19 cellular contexts compared by ENCODE assay signal in the genomic region with DNA sequence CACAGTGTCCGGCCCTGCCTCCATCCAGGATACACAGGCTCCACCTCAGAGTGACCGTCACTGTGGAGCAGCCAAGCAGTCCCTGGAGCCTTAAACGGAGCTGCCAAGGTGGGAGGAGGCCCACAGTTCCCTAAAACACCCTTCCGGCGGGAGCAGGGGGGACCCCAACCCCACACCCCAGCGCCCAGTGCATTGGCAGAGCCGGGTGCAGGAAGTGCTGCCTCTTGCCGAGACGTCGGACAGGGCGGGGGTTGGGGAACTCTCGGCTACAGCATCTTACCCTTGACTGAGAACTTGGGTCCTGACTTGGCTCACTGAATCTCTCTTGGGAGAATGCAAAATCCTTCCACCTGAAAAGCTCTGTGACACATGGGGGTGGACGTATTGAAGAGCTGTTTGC. TPM values are rescaled to one million over a fixed set of nuclear protein-coding genes. Genes with fewer than 3 reads are reported as not detected.
A peak's percentile ranks its signal among the peaks of the same experiment; 100 is the strongest.
DNase-seq lines count a peak whose midpoint lies in the region; ATAC-seq, FAIRE-seq and TF ChIP-seq lines count a peak whose summit lies in the region.
"Had no signal": no experiment of that assay in that cellular context is flagged by ENCODE, and none has a peak within 500 bp of the region (broad histone marks: within the 10 kb centered on the region; RNA-seq: fewer than 3 reads in every experiment).

No MANE protein-coding gene starts in this region.

- H4K20me1 ChIP-seq in H1 (replicated peaks in 1 of 2; ENCODE audit: control insufficient read depth in 1 of 2, insufficient read depth in 2 of 2, low read length in 2 of 2) (no peaks in the 10 kb centered on the region), osteoblast (ENCODE audit: insufficient read depth, low read length) (no peaks in the 10 kb centered on the region)
- H4K20me1 ChIP-seq: BLaER1 treated with 17β-estradiol and CSF1 and Interleukin-3, amounts not matched to agents 10 nM and 100 nM had no signal

- H3K79me2 ChIP-seq in H1 (ENCODE audit: control insufficient read depth in 1 of 2, insufficient read depth in 2 of 2, low read length in 2 of 2) (no peaks in the 10 kb centered on the region), osteoblast (ENCODE audit: insufficient read depth, low read length) (no peaks in the 10 kb centered on the region)

- no peaks in the 10 kb centered on the region; the same call in 1 of the 2 replicates for H3K27me3 ChIP-seq in H7 (ENCODE audit: control insufficient read depth, insufficient read depth, low read length)
- H3K27me3 ChIP-seq in H1 (replicated peaks in 1 of 4; ENCODE audit: control insufficient read depth in 3 of 4, extremely low read depth in 1 of 4, insufficient read depth in 3 of 4, low read length in 3 of 4): no peaks in the 10 kb centered on the region; a peak in 1 of 7 replicates
- peaks cover 11% of the 10 kb centered on the region for H3K27me3 ChIP-seq in osteoblast (ENCODE audit: insufficient read depth, low read length)
- H3K27me3 ChIP-seq: BLaER1 treated with 17β-estradiol and CSF1 and Interleukin-3, amounts not matched to agents 10 nM and 100 nM had no signal

- no peak overlapping the region for H3K4me2 ChIP-seq in H1 (ENCODE audit: insufficient read depth in 1 of 2, low read depth in 2 of 2, low read length in 2 of 2)
- H3K4me2 ChIP-seq in osteoblast (ENCODE audit: insufficient read depth, low read length): no peak overlapping the region
- H3K4me2 ChIP-seq: A549; BLaER1 treated with 17β-estradiol and CSF1 and Interleukin-3, amounts not matched to agents 10 nM and 100 nM had no signal

- 89% methylated on average over 13 of the region's 13 CpGs; no CpG with 5 or more reads in 1 of the 2 experiments for WGBS in H1 (ENCODE audit: extremely low coverage in 1 of 2, insufficient coverage in 1 of 2, insufficient read length in 1 of 2, insufficient replicate concordance in 2 of 2, low coverage in 1 of 2, low lambda C conversion rate in 2 of 2, missing lambda C conversion rate in 1 of 2), 2 experiments

- no peak overlapping the region for H3K18ac ChIP-seq in H1 (ENCODE audit: extremely low read depth, low read length)

- H2AK5ac ChIP-seq in H1 (ENCODE audit: low read depth, low read length): no peak overlapping the region

- H4K91ac ChIP-seq in H1 (replicated peaks; ENCODE audit: insufficient read length, low read length): no peak overlapping the region

- H2BK20ac ChIP-seq in H1 (ENCODE audit: low read length): no peak overlapping the region

- DNase-seq in H7 (peak; percentile 38), H1 (ENCODE audit: low read depth in 1 of 2, low spot score in 2 of 2) (no peak), osteoblast (ENCODE audit: insufficient read length, low spot score, missing footprints) (peak; percentile 36), HuH-7 (ENCODE audit: low spot score) (no peak)
- DNase-seq: AML-193; Caco-2; Calu3; CD4-positive, alpha-beta T cell; CD8-positive, alpha-beta T cell; DMS79 treated with DMSO at 0.1 percent for 48 hours; GF-D8 had no signal

- H2BK12ac ChIP-seq in H1 (ENCODE audit: low read depth, low read length): no peak overlapping the region

- H2BK120ac ChIP-seq in H1 (replicated peaks; ENCODE audit: low read depth, low read length): no peak overlapping the region

- no peak overlapping the region for H3K14ac ChIP-seq in H1 (ENCODE audit: insufficient read length)

- ATAC-seq in GM18511 (IDR thresholded peaks at IDR 0.05; ENCODE audit: unreplicated experiment): no peak
- ATAC-seq: A549; CD8-positive, alpha-beta T cell had no signal

- H3K9me3 ChIP-seq in H1 (ENCODE audit: insufficient read depth in 2 of 2, low read depth in 1 of 2, low read length in 1 of 2) (no peaks in the 10 kb centered on the region), osteoblast (ENCODE audit: low read depth, low read length) (no peaks in the 10 kb centered on the region)
- H3K9me3 ChIP-seq: A549; BLaER1 treated with 17β-estradiol and CSF1 and Interleukin-3, amounts not matched to agents 10 nM and 100 nM; Caco-2 had no signal

- CTCF ChIA-PET in H1 (lab: Charles Lee; ENCODE audit: partially characterized antibody): interaction anchor here (0.7 to 2.9 kb wide), 5 partner anchors 13 to 157 kb away, joined by 3 to 7 read pairs (median 3); no protein-coding TSS in a partner anchor

- no peak overlapping the region for H3K9ac ChIP-seq in H1 (replicated peaks in 1 of 4; ENCODE audit: extremely low read depth in 1 of 4, low read depth in 3 of 4, low read length in 3 of 4)
- H3K9ac ChIP-seq: BLaER1 treated with 17β-estradiol and CSF1 and Interleukin-3, amounts not matched to agents 10 nM and 100 nM had no signal

- POLR2A ChIA-PET in H1 (lab: Charles Lee; ENCODE audit: partially characterized antibody): no interaction called here

- TF ChIP-seq EP300 in H1 (IDR thresholded peaks at IDR 0.05; ENCODE audit: borderline replicate concordance in 1 of 2, low read depth in 2 of 2, low read length in 2 of 2): no peak

- 0 out of 2 replicates have a peak overlapping the region, but pooled peaks have one; percentile 35 for H2BK5ac ChIP-seq in H1 (ENCODE audit: low read depth, low read length)

- no peak overlapping the region for H3K56ac ChIP-seq in H1 (replicated peaks; ENCODE audit: insufficient read length, low read depth, low read length)

- H3K79me1 ChIP-seq in H1 (ENCODE audit: low read depth, low read length): no peaks in the 10 kb centered on the region

- H3K4me3 ChIP-seq in H7 (ENCODE audit: insufficient read depth, low read depth, low read length) (no peak overlapping the region), H1 (ENCODE audit: extremely low read depth in 1 of 4, insufficient read depth in 2 of 4, low read depth in 3 of 4, low read length in 4 of 4) (no peak overlapping the region), osteoblast (ENCODE audit: insufficient read depth, low read length) (no peak overlapping the region)
- H3K4me3 ChIP-seq: A549; BLaER1 treated with 17β-estradiol and CSF1 and Interleukin-3, amounts not matched to agents 10 nM and 100 nM had no signal

- TF ChIP-seq RAD21 in H1 (IDR thresholded peaks at IDR 0.05 in 1 of 2, conservative IDR thresholded peaks at IDR 0.05 in 1 of 2; ENCODE audit: low read depth in 2 of 2, low read length in 2 of 2): no peak

- H3K36me3 ChIP-seq in H7 (replicated peaks; ENCODE audit: control insufficient read depth, insufficient read depth, low read length) (no peaks in the 10 kb centered on the region), H1 (ENCODE audit: control insufficient read depth in 2 of 4, insufficient read depth in 4 of 4, low read length in 3 of 4) (peaks cover 0 to 3% (median 0%) of the 10 kb centered on the region in 4 experiments; a peak in 1 of 8 replicates), osteoblast (ENCODE audit: insufficient read depth, low read length) (no peaks in the 10 kb centered on the region)
- H3K36me3 ChIP-seq: BLaER1 treated with 17β-estradiol and CSF1 and Interleukin-3, amounts not matched to agents 10 nM and 100 nM had no signal

- H4K5ac ChIP-seq in H1 (ENCODE audit: insufficient read length, low read depth, low read length): no peak overlapping the region

- H3K27ac ChIP-seq in H1 (ENCODE audit: low read depth, low read length) (no peak overlapping the region), osteoblast (ENCODE audit: low read depth, low read length) (no peak overlapping the region)
- H3K27ac ChIP-seq: 22Rv1; A549; BLaER1 treated with 17β-estradiol and CSF1 and Interleukin-3, amounts not matched to agents 10 nM and 100 nM; C4-2B had no signal

- no peak overlapping the region for H4K8ac ChIP-seq in H1 (ENCODE audit: extremely low read depth, insufficient read depth, low read length)

- peaks cover 5% of the 10 kb centered on the region; the same call in 1 of the 2 replicates for H3K23me2 ChIP-seq in H1 (ENCODE audit: low read depth, low read length)

- no peak for TF ChIP-seq CTCF in H1 (IDR thresholded peaks at IDR 0.05; ENCODE audit: control extremely low read depth in 1 of 3, insufficient read depth in 1 of 3, low read depth in 1 of 3, low read length in 3 of 3)
- TF ChIP-seq CTCF in osteoblast (IDR thresholded peaks at IDR 0.05; ENCODE audit: extremely low read depth, low read depth, low read length): no peak

- no peak overlapping the region for H2AFZ ChIP-seq in H1 (ENCODE audit: low read length)
- H2AFZ ChIP-seq in osteoblast (ENCODE audit: low read length): no peak overlapping the region

- no peak for FAIRE-seq in H1 (lab: Jason Lieb, UNC)
- FAIRE-seq: A549, D721Med, G401.6, GM12891 had no signal

- no peak overlapping the region for H3K23ac ChIP-seq in H1 (ENCODE audit: insufficient read length)

- H3K4ac ChIP-seq in H1 (replicated peaks; ENCODE audit: insufficient read length, low read depth, low read length): no peak overlapping the region

- H3K4me1 ChIP-seq in H1 (replicated peaks in 1 of 4; ENCODE audit: control insufficient read depth in 3 of 4, insufficient read depth in 4 of 4, low read length in 3 of 4) (peaks cover 9 to 20% (median 11%) of the 10 kb centered on the region in 4 experiments), osteoblast (ENCODE audit: insufficient read depth, low read length) (no peaks in the 10 kb centered on the region)
- H3K4me1 ChIP-seq: A549; BLaER1 treated with 17β-estradiol and CSF1 and Interleukin-3, amounts not matched to agents 10 nM and 100 nM; Caco-2 had no signal

- no peak for TF ChIP-seq POLR2A in H1 (IDR thresholded peaks at IDR 0.05; ENCODE audit: control extremely low read depth in 1 of 2, low read depth in 2 of 2, low read length in 2 of 2)

- H2BK15ac ChIP-seq in H1 (ENCODE audit: low read length): 0 out of 2 replicates have a peak overlapping the region, but pooled peaks have one; percentile 61

TF ChIP-seq in H1, 55 proteins besides CTCF, POLR2A, EP300 and RAD21 (continues in another document):
- no peak for TF ChIP-seq RBBP5 (IDR thresholded peaks at IDR 0.05; ENCODE audit: borderline replicate concordance, low read depth, low read length)
- no peak for TF ChIP-seq JUND (IDR thresholded peaks at IDR 0.05; ENCODE audit: low read length)
- no peak for TF ChIP-seq BCL11A (IDR thresholded peaks at IDR 0.05; ENCODE audit: low read depth in 2 of 2, low read length in 2 of 2)
- no peak for TF ChIP-seq KDM4A (IDR thresholded peaks at IDR 0.05; ENCODE audit: low read depth, low read length, severe bottlenecking)
- no peak for TF ChIP-seq NANOG (IDR thresholded peaks at IDR 0.05; ENCODE audit: insufficient read depth, low read depth, low read length, poor library complexity, severe bottlenecking)
- TF ChIP-seq GTF2F1 (IDR thresholded peaks at IDR 0.05; ENCODE audit: borderline replicate concordance, low read depth, low read length): no peak

RNA-seq across cellular contexts. Expression of gene TMEM51, which starts 38.7 kb away (rescaled TPM):
- 9.8 and 11.9 TPM in 2 replicates for total RNA-seq in H7 (2014; rRNA removed; shearing (Covaris generic))
- 9.1 and 9.9 TPM in 2 replicates for total RNA-seq in H1 (2021; fragmentation: NEBNext Ultra II Directional; extraction: Animal tissue kit (Norgen Biotek cat#: 25700))
- 10.7 and 12.6 TPM in 2 replicates for polyA plus RNA-seq in H1 (2011; rRNA removed)
- polyA plus RNA-seq in H1 (2011; cell fraction: cytosol; rRNA removed): 11.5 TPM
- polyA plus RNA-seq in H1 (2011; cell fraction: nucleus; rRNA removed): 7.3 TPM
- polyA plus RNA-seq in H1 (2012, experiment 1 of 2): 7.8 to 12.5 TPM (median 10.2 TPM) in 4 replicates
- polyA plus RNA-seq in H1 (2012, experiment 2 of 2): 11.6 TPM
- 10.4 TPM for polyA plus RNA-seq in H1 (2013, experiment 1 of 2)
- 13.1 TPM for polyA plus RNA-seq in H1 (2013, experiment 2 of 2)
- polyA minus RNA-seq in H1 (2011; rRNA and poly(A)+ RNA removed): 3.4 and 3.9 TPM in 2 replicates
- polyA minus RNA-seq in H1 (2011; cell fraction: cytosol; rRNA and poly(A)+ RNA removed): 8.4 TPM
- 4.8 TPM for polyA minus RNA-seq in H1 (2011; cell fraction: nucleus; rRNA and poly(A)+ RNA removed)
- total RNA-seq in osteoblast: 0.59 and 0.72 TPM in 2 replicates
- total RNA-seq: CD4-positive, alpha-beta T cell; CD8-positive, alpha-beta T cell had no signal

Comparison
In these comparisons a context has a peak if more than half of its experiments do, and no peak if none do; other contexts are left out.
1. DNase-seq: peak in H7 (single experiment) and osteoblast (single experiment); none in H1 (0 of 2) and HuH-7 (single experiment).